Comparison of ENCODE assay signal across 22 cellular contexts in the genomic region with DNA sequence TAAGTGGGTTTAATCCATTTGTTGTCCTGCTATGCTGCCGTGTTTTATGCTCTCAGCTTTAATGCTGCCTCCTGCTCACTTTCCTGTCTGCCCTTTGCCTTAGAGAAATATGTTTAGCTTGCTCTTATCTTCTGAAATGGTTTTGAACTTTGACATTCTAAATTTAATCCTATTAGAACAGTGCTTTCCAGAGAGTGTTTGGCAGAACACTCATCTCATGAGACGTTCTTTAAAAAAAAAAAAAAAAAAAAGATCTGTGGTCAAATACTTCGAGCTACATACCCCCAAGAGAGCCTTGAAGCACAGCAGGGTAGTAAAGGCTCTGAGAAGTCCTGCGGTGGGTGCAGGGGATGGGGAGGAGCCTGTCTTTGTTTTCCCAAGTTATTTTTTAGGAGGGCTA.
DNase-seq lines count a peak whose midpoint lies in the region; ATAC-seq, FAIRE-seq and TF ChIP-seq lines count a peak whose summit lies in the region.
"Had no signal": no experiment of that assay in that cellular context is flagged by ENCODE, and none has a peak within 500 bp of the region (broad histone marks: within the 10 kb centered on the region; RNA-seq: fewer than 3 reads in every experiment).

No MANE protein-coding gene starts in this region.

- DNase-seq in Caco-2, result no peak
- peak; percentile 34 for DNase-seq in RPMI7951 (ENCODE audit: low read depth)
- DNase-seq in choroid plexus epithelial cell (ENCODE audit: low read depth), result peak; percentile 90
- DNase-seq in HepG2 (ENCODE audit: low spot score), result no peak
- DNase-seq in putamen (ENCODE audit: low spot score), result no peak
- no peak for DNase-seq in HCEC 1CT
- DNase-seq in activated T-helper 1 cell treated with anti-CD3 and anti-CD28 coated beads, Interleukin-12 subunit alpha, Interleukin-12 subunit beta, Interleukin-2, Interleukin-4 antibody, amounts not matched to agents 30 ng/mL and 10 ng/mL and 1 ng/mL, durations not matched to agents 14 hours and 24 hours and 36 hours (ENCODE audit: low spot score), result no peak
- DNase-seq: activated CD8-positive, alpha-beta memory T cell treated with anti-CD3 and anti-CD28 coated beads, Interleukin-2, amount 50 U/mL, for 48 hours; activated gamma-delta T cell treated with Interleukin-2 at 50 U/mL for 16 hours; amniotic stem cell; CD4-positive, alpha-beta memory T cell; endodermal cell; hippocampal formation; mesendoderm; MM.1S; naive thymus-derived CD8-positive, alpha-beta T cell; NCI-H226; substantia nigra; T-helper 1 cell; uterus had no signal

- no peak overlapping the region for H3K4me2 ChIP-seq in HepG2 (ENCODE audit: low read depth, low read length)

- peak overlapping the region; percentile 50 for H3K4me3 Mint-ChIP-seq in Caco-2 (ENCODE audit: unreplicated experiment)
- no peak overlapping the region for H3K4me3 Mint-ChIP-seq in activated T-helper 1 cell treated with anti-CD3 and anti-CD28 coated beads, Interleukin-12 subunit alpha, Interleukin-12 subunit beta, Interleukin-2, Interleukin-4 antibody, amounts not matched to agents 30 ng/mL and 10 ng/mL and 1 ng/mL, durations not matched to agents 14 hours and 24 hours and 36 hours
- H3K4me3 Mint-ChIP-seq: CD4-positive, alpha-beta memory T cell; endodermal cell; naive thymus-derived CD8-positive, alpha-beta T cell had no signal

- BruUV-seq in Caco-2 (replicated peaks; lab: Mats Ljungman, UMichigan) (no TSS peak), HepG2 (replicated peaks; lab: Mats Ljungman, UMichigan) (no TSS peak)

- H3K4me1 ChIP-seq in Caco-2 (peaks cover 21% of the 10 kb centered on the region), HepG2 (ENCODE audit: insufficient read depth, low read length) (0 out of 2 replicates have a peak, but pooled peaks cover 5% of the 10 kb centered on the region)
- H3K4me1 ChIP-seq: uterus had no signal

- no peaks in the 10 kb centered on the region for H3K36me3 Mint-ChIP-seq in Caco-2 (ENCODE audit: insufficient read depth, unreplicated experiment)
- no peaks in the 10 kb centered on the region for H3K36me3 Mint-ChIP-seq in activated T-helper 1 cell treated with anti-CD3 and anti-CD28 coated beads, Interleukin-12 subunit alpha, Interleukin-12 subunit beta, Interleukin-2, Interleukin-4 antibody, amounts not matched to agents 30 ng/mL and 10 ng/mL and 1 ng/mL, durations not matched to agents 14 hours and 24 hours and 36 hours (ENCODE audit: low read depth)

- peaks cover 16% of the 10 kb centered on the region for H3K4me1 Mint-ChIP-seq in Caco-2 (ENCODE audit: low read depth, unreplicated experiment)
- peaks cover 4% of the 10 kb centered on the region for H3K4me1 Mint-ChIP-seq in activated T-helper 1 cell treated with anti-CD3 and anti-CD28 coated beads, Interleukin-12 subunit alpha, Interleukin-12 subunit beta, Interleukin-2, Interleukin-4 antibody, amounts not matched to agents 30 ng/mL and 10 ng/mL and 1 ng/mL, durations not matched to agents 14 hours and 24 hours and 36 hours (ENCODE audit: low read depth)
- H3K4me1 Mint-ChIP-seq: endodermal cell had no signal

- TF ChIP-seq RAD21 in HepG2 (CRISPR knock-in tag; IDR thresholded peaks at IDR 0.05), result no peak

- no peaks in the 10 kb centered on the region for H4K20me1 ChIP-seq in HepG2 (ENCODE audit: insufficient read depth, low read length)

- no peak; the same call in 2 of the 3 replicates for ATAC-seq in HepG2
- no peak for ATAC-seq in HG03378 (IDR thresholded peaks at IDR 0.05; ENCODE audit: unreplicated experiment)
- ATAC-seq: naive thymus-derived CD8-positive, alpha-beta T cell had no signal

- in situ Hi-C loops in HepG2 (cut with HindIII; ENCODE audit: extremely low pct_ligation_motif_present, low pct_unique_long_range_greater_than_20kb), result no loop called here

- H3K27ac Mint-ChIP-seq in Caco-2 (ENCODE audit: unreplicated experiment), result peak overlapping the region; percentile 47
- no peak overlapping the region for H3K27ac Mint-ChIP-seq in activated T-helper 1 cell treated with anti-CD3 and anti-CD28 coated beads, Interleukin-12 subunit alpha, Interleukin-12 subunit beta, Interleukin-2, Interleukin-4 antibody, amounts not matched to agents 30 ng/mL and 10 ng/mL and 1 ng/mL, durations not matched to agents 14 hours and 24 hours and 36 hours
- H3K27ac Mint-ChIP-seq: CD4-positive, alpha-beta memory T cell; endodermal cell had no signal

- intact Hi-C loops in Caco-2 (cut with micrococcal nuclease; ENCODE audit: unreplicated experiment), result loop anchor here (5.0 kb wide), 1 partner anchor 46 kb away; no protein-coding TSS in a partner anchor
- intact Hi-C loops in HepG2 (cut with micrococcal nuclease; ENCODE audit: unreplicated experiment), result no loop called here
- intact Hi-C loops in activated T-helper 1 cell treated with anti-CD3 and anti-CD28 coated beads, Interleukin-12 subunit alpha, Interleukin-12 subunit beta, Interleukin-2, Interleukin-4 antibody, amounts not matched to agents 30 ng/mL and 10 ng/mL and 1 ng/mL, durations not matched to agents 14 hours and 24 hours and 36 hours (cut with micrococcal nuclease), result no loop called here

- no peak overlapping the region for H3K4me3 ChIP-seq in Caco-2 (ENCODE audit: low read depth, low read length)
- no peak overlapping the region for H3K4me3 ChIP-seq in choroid plexus epithelial cell (ENCODE audit: low read depth, low read length)
- no peak overlapping the region for H3K4me3 ChIP-seq in HepG2 (replicated peaks in 1 of 3; ENCODE audit: insufficient read depth in 1 of 3, low read depth in 2 of 3, low read length in 3 of 3)
- H3K4me3 ChIP-seq: uterus had no signal

- no peaks in the 10 kb centered on the region for H3K9me3 Mint-ChIP-seq in Caco-2 (ENCODE audit: unreplicated experiment)
- peaks cover 15% of the 10 kb centered on the region for H3K9me3 Mint-ChIP-seq in activated T-helper 1 cell treated with anti-CD3 and anti-CD28 coated beads, Interleukin-12 subunit alpha, Interleukin-12 subunit beta, Interleukin-2, Interleukin-4 antibody, amounts not matched to agents 30 ng/mL and 10 ng/mL and 1 ng/mL, durations not matched to agents 14 hours and 24 hours and 36 hours

- no peak for TF ChIP-seq POLR2A in HepG2 (IDR thresholded peaks at IDR 0.05; ENCODE audit: insufficient read depth in 1 of 2, low read depth in 2 of 2, low read length in 2 of 2)

- FAIRE-seq in HepG2 (lab: Jason Lieb, UNC), result no peak
- FAIRE-seq: keratinocyte had no signal

- H3K9me3 ChIP-seq in Caco-2 (no peaks in the 10 kb centered on the region), HepG2 (ENCODE audit: low read length) (no peaks in the 10 kb centered on the region)
- H3K9me3 ChIP-seq: uterus had no signal

- TF ChIP-seq EP300 in HepG2 (IDR thresholded peaks at IDR 0.05; ENCODE audit: low read depth in 2 of 2, low read length in 2 of 2), result no peak
- TF ChIP-seq EP300 in HepG2 (CRISPR knock-in tag; IDR thresholded peaks at IDR 0.05; ENCODE audit: borderline replicate concordance), result no peak

- TF ChIP-seq CTCF in Caco-2 (IDR thresholded peaks at IDR 0.05; ENCODE audit: insufficient read depth in 1 of 2, low read depth in 1 of 2, low read length in 1 of 2, severe bottlenecking in 1 of 2, unreplicated experiment in 1 of 2), result no peak
- TF ChIP-seq CTCF in choroid plexus epithelial cell (conservative IDR thresholded peaks at IDR 0.05; ENCODE audit: low read depth, low read length), result no peak
- no peak for TF ChIP-seq CTCF in HepG2 (CRISPR knock-in tag; IDR thresholded peaks at IDR 0.05)

- CTCF ChIA-PET in Caco-2 (lab: Charles Lee) (interaction anchor here (0.7 to 1.5 kb wide), 5 partner anchors 18 to 1299 kb away, joined by 3 to 5 read pairs (median 3); no protein-coding TSS in a partner anchor), HepG2 (lab: Yijun Ruan, JAX; ENCODE audit: low intra/inter-chr PET ratio, low total read pairs) (no interaction called here)

- H3K27ac ChIP-seq in HepG2 (ENCODE audit: extremely low read length, insufficient read depth, low read length), result no peak overlapping the region
- H3K27ac ChIP-seq: uterus had no signal

- POLR2A ChIA-PET in Caco-2 (lab: Charles Lee), result interaction anchor here (0.7 kb wide), 1 partner anchor 643 kb away, joined by 9 read pairs; no protein-coding TSS in a partner anchor
- POLR2A ChIA-PET in HepG2 (lab: Yijun Ruan, JAX), result no interaction called here

- H3K27me3 ChIP-seq in Caco-2 (replicated peaks; ENCODE audit: control insufficient read depth, insufficient read depth, low read length) (no peaks in the 10 kb centered on the region), HepG2 (ENCODE audit: control insufficient read depth in 1 of 2, insufficient read depth in 2 of 2, low read length in 2 of 2) (0 out of 5 replicates have a peak, but pooled peaks cover 0 to 10% of the 10 kb centered on the region in 2 experiments)
- H3K27me3 ChIP-seq: uterus had no signal

- no peak overlapping the region for H2AFZ ChIP-seq in HepG2 (ENCODE audit: low read length)

- H3K27me3 Mint-ChIP-seq in Caco-2 (ENCODE audit: insufficient read depth, unreplicated experiment), result no peaks in the 10 kb centered on the region
- H3K27me3 Mint-ChIP-seq in activated T-helper 1 cell treated with anti-CD3 and anti-CD28 coated beads, Interleukin-12 subunit alpha, Interleukin-12 subunit beta, Interleukin-2, Interleukin-4 antibody, amounts not matched to agents 30 ng/mL and 10 ng/mL and 1 ng/mL, durations not matched to agents 14 hours and 24 hours and 36 hours (ENCODE audit: insufficient read depth), result peaks cover 9% of the 10 kb centered on the region
- H3K27me3 Mint-ChIP-seq: CD4-positive, alpha-beta memory T cell; naive thymus-derived CD8-positive, alpha-beta T cell had no signal

- 13% methylated on average over 4 of the region's 4 CpGs for WGBS in HepG2 (ENCODE audit: low lambda C conversion rate)

- H3K36me3 ChIP-seq in Caco-2 (ENCODE audit: control insufficient read depth, insufficient read depth, low read length) (no peaks in the 10 kb centered on the region), HepG2 (replicated peaks in 1 of 2; ENCODE audit: control insufficient read depth in 1 of 2, insufficient read depth in 2 of 2, low read length in 2 of 2) (no peaks in the 10 kb centered on the region)
- H3K36me3 ChIP-seq: uterus had no signal

- H3K79me2 ChIP-seq in HepG2 (ENCODE audit: insufficient read depth, low read length), result no peaks in the 10 kb centered on the region

- H3K9ac ChIP-seq in HepG2 (ENCODE audit: insufficient read depth, low read depth, low read length), result no peak overlapping the region

TF ChIP-seq in HepG2, 621 proteins besides CTCF, POLR2A, EP300 and RAD21:
- TF ChIP-seq PPARG (CRISPR knock-in tag; conservative IDR thresholded peaks at IDR 0.05) (0 out of 2 replicates have a peak, but pooled peaks have one; percentile 38), NFE2L2 (IDR thresholded peaks at IDR 0.05; ENCODE audit: low read length) (no peak)

Comparison
In these comparisons a context has a peak if more than half of its experiments do, and no peak if none do; other contexts are left out.
1. DNase-seq: peak in RPMI7951 (single experiment) and choroid plexus epithelial cell (single experiment); none in Caco-2 (0 of 2), HepG2 (single experiment), putamen (single experiment), HCEC 1CT (single experiment) and activated T-helper 1 cell treated with anti-CD3 and anti-CD28 coated beads, Interleukin-12 subunit alpha, Interleukin-12 subunit beta, Interleukin-2, Interleukin-4 antibody, amounts not matched to agents 30 ng/mL and 10 ng/mL and 1 ng/mL, durations not matched to agents 14 hours and 24 hours and 36 hours (single experiment).